In genomic region chr13:41552031-41552430, GRCh38 we compare ENCODE assay signal across 18 cellular contexts.
"Had no signal": no experiment of that assay in that cellular context is flagged by ENCODE, and none has a peak within 500 bp of the region (broad histone marks: within the 10 kb centered on the region; RNA-seq: fewer than 3 reads in every experiment).

No MANE protein-coding gene starts in this region.

- H3K4me1 ChIP-seq: parathyroid adenoma, spleen, thyroid gland had no signal

- H3K27me3 ChIP-seq: cardiac muscle cell, neutrophil, sigmoid colon, spleen, thyroid gland had no signal

- H3K27ac ChIP-seq: cardiac muscle cell, neutrophil, parathyroid adenoma, sigmoid colon, spleen, thyroid gland had no signal

- H3K36me3 ChIP-seq: cardiac muscle cell, neutrophil, sigmoid colon, spleen, thyroid gland had no signal

- H3K79me2 ChIP-seq: parathyroid adenoma had no signal

- H3K9me3 ChIP-seq: neutrophil, sigmoid colon, spleen, thyroid gland had no signal

- H2AFZ ChIP-seq: parathyroid adenoma had no signal

- H3K9ac ChIP-seq: parathyroid adenoma had no signal

- H3K4me3 ChIP-seq: cardiac muscle cell, sigmoid colon, spleen, thyroid gland had no signal

- DNase-seq: activated CD4-positive, alpha-beta memory T cell treated with anti-CD3 and anti-CD28 coated beads for 36 hours; activated CD4-positive, alpha-beta T cell treated with anti-CD3 and anti-CD28 coated beads for 36 hours; activated naive CD4-positive, alpha-beta T cell; activated naive CD8-positive, alpha-beta T cell treated with anti-CD3 and anti-CD28 coated beads for 36 hours; activated T-cell treated with anti-CD3 and anti-CD28 coated beads, Interleukin-2, amount 50 U/mL, for 1 hour; amniotic stem cell; immature natural killer cell; kidney glomerular epithelial cell; mesendoderm; natural killer cell; sigmoid colon; spleen; stimulated activated CD4-positive, alpha-beta T cell treated with anti-CD3 and anti-CD28 coated beads, Interleukin-4, amount 100 ng/mL, for 4 hours; stimulated activated naive B cell treated with anti-CD40 and anti-IgM and Interleukin-4, amounts not matched to agents 10 μg/mL and 1 μg/mL and 100 μg/mL, for 72 hours; thyroid gland had no signal
